ENCODE assay signal across 19 cellular contexts in the genomic region with DNA sequence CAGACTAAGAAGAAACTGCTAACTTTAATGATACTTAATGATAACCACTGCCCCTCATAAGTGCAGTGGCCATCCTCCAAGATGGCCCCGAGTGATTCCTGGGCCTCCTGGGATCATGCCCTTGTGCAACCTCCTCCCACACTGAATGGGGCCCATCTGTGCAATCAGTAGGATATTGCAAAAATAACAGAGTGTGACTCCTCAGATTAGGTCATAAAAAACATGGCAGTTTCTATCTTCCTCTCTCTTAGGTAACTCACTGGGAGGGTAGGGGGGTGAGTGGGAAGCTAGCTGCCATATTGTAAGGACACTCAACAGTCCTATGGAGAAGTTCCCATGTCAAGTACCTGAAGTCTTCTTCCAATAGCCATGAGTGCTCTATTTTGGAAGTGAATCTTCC.
"Had no signal": no experiment of that assay in that cellular context is flagged by ENCODE, and none has a peak within 500 bp of the region (broad histone marks: within the 10 kb centered on the region; RNA-seq: fewer than 3 reads in every experiment).

No MANE protein-coding gene starts in this region.

- H3K36me3 ChIP-seq: gastroesophageal sphincter, heart left ventricle, left lung, thoracic aorta, upper lobe of right lung had no signal

- ATAC-seq: activated T-cell treated with anti-CD3 and anti-CD28 coated beads, Interleukin-2, amount 50 U/mL, for 4 hours; gastroesophageal sphincter; heart left ventricle; left lung; stimulated activated naive B cell treated with anti-CD40 and anti-IgM and Interleukin-4, amounts not matched to agents 10 μg/mL and 1 μg/mL and 100 μg/mL, for 72 hours; upper lobe of right lung had no signal

- H3K9me3 ChIP-seq: thoracic aorta, upper lobe of right lung had no signal

- H3K9me3 Mint-ChIP-seq: activated naive CD4-positive, alpha-beta T cell treated with anti-CD3 and anti-CD28 coated beads for 36 hours; activated T-cell treated with anti-CD3 and anti-CD28 coated beads, Interleukin-2, amount 50 U/mL, for 4 hours; central memory CD8-positive, alpha-beta T cell had no signal

- H3K4me1 ChIP-seq: gastroesophageal sphincter, heart left ventricle, left lung, upper lobe of right lung had no signal

- H3K4me3 Mint-ChIP-seq: activated naive CD4-positive, alpha-beta T cell treated with anti-CD3 and anti-CD28 coated beads for 36 hours; activated T-cell treated with anti-CD3 and anti-CD28 coated beads, Interleukin-2, amount 50 U/mL, for 4 hours; brain; central memory CD8-positive, alpha-beta T cell; nephron progenitor cell; stimulated activated naive B cell treated with anti-CD40 and anti-IgM and Interleukin-4, amounts not matched to agents 10 μg/mL and 1 μg/mL and 100 μg/mL, for 72 hours had no signal

- H3K27me3 ChIP-seq: gastroesophageal sphincter, heart left ventricle, left lung, upper lobe of right lung had no signal

- H3K27ac ChIP-seq: coronary artery, gastroesophageal sphincter, heart left ventricle, left lung, thoracic aorta, upper lobe of right lung had no signal

- H3K27me3 Mint-ChIP-seq: brain had no signal

- DNase-seq: activated CD4-positive, alpha-beta T cell treated with anti-CD3 and anti-CD28 coated beads, Interleukin-2, amount 50 U/mL, for 1 hour; activated CD4-positive, CD25-positive, alpha-beta regulatory T cell treated with anti-CD3 and anti-CD28 coated beads, Interleukin-2, amount 50 U/mL, for 72 hours; activated CD8-positive, alpha-beta memory T cell treated with anti-CD3 and anti-CD28 coated beads, Interleukin-2, amount 50 U/mL, for 4 hours; activated naive CD4-positive, alpha-beta T cell treated with anti-CD3 and anti-CD28 coated beads for 36 hours; activated T-cell treated with anti-CD3 and anti-CD28 coated beads, Interleukin-2, amount 50 U/mL, for 4 hours; anterior cingulate cortex; heart left ventricle; left lung; midbrain; nephron progenitor cell; occipital lobe; posterior cingulate gyrus; stimulated activated naive B cell treated with anti-CD40 and anti-IgM and Interleukin-4, amounts not matched to agents 10 μg/mL and 1 μg/mL and 100 μg/mL, for 72 hours; upper lobe of right lung had no signal

- H3K27ac Mint-ChIP-seq: activated naive CD4-positive, alpha-beta T cell treated with anti-CD3 and anti-CD28 coated beads for 36 hours; brain; nephron progenitor cell; stimulated activated naive B cell treated with anti-CD40 and anti-IgM and Interleukin-4, amounts not matched to agents 10 μg/mL and 1 μg/mL and 100 μg/mL, for 72 hours had no signal

- H3K4me3 ChIP-seq: coronary artery, gastroesophageal sphincter, heart left ventricle, left lung, thoracic aorta, upper lobe of right lung had no signal

- H3K36me3 Mint-ChIP-seq: brain; stimulated activated naive B cell treated with anti-CD40 and anti-IgM and Interleukin-4, amounts not matched to agents 10 μg/mL and 1 μg/mL and 100 μg/mL, for 72 hours had no signal
